ENCODE assay signal across 1 cellular context in genomic region chr2:230738924-230739323, GRCh38.
TF ChIP-seq lines count a peak whose summit lies in the region.

No MANE protein-coding gene starts in this region.

TF ChIP-seq in HepG2, 621 proteins besides CTCF, POLR2A, EP300 and RAD21 (continued from another document and continues in another):
- TF ChIP-seq HINFP (CRISPR knock-in tag; IDR thresholded peaks at IDR 0.05; ENCODE audit: low read depth) (no peak), THAP7 (CRISPR knock-in tag; IDR thresholded peaks at IDR 0.05) (no peak), ZNF770 (CRISPR knock-in tag; IDR thresholded peaks at IDR 0.05) (no peak), ZNF44 (CRISPR knock-in tag; IDR thresholded peaks at IDR 0.05) (no peak), ZNF30 (CRISPR knock-in tag; IDR thresholded peaks at IDR 0.05) (no peak), ZNF337 (CRISPR knock-in tag; IDR thresholded peaks at IDR 0.05; ENCODE audit: borderline replicate concordance, low read depth) (no peak), PHF8 (CRISPR knock-in tag; IDR thresholded peaks at IDR 0.05) (no peak), KLF11 (CRISPR knock-in tag; IDR thresholded peaks at IDR 0.05) (no peak), TBX3 (IDR thresholded peaks at IDR 0.05; ENCODE audit: borderline replicate concordance) (peak; percentile 96), ZNF343 (CRISPR knock-in tag; IDR thresholded peaks at IDR 0.05) (no peak), TRIM24 (CRISPR knock-in tag; IDR thresholded peaks at IDR 0.05) (no peak), ELF3 (CRISPR knock-in tag; IDR thresholded peaks at IDR 0.05) (peak; percentile 89), TAF1 (CRISPR knock-in tag; IDR thresholded peaks at IDR 0.05) (no peak), KLF9 (CRISPR knock-in tag; IDR thresholded peaks at IDR 0.05; ENCODE audit: low read depth) (peak; percentile 70; the same call in 1 of the 2 replicates), GLI4 (CRISPR knock-in tag; IDR thresholded peaks at IDR 0.05; ENCODE audit: borderline replicate concordance) (no peak), SP1 (IDR thresholded peaks at IDR 0.05) (no peak), SP1 (CRISPR knock-in tag; IDR thresholded peaks at IDR 0.05) (no peak), MIER3 (CRISPR knock-in tag; IDR thresholded peaks at IDR 0.05; ENCODE audit: borderline replicate concordance) (peak; percentile 83; the same call in 1 of the 2 replicates), ZBTB14 (CRISPR knock-in tag; IDR thresholded peaks at IDR 0.05) (no peak), NFIB (CRISPR knock-in tag; IDR thresholded peaks at IDR 0.05; ENCODE audit: borderline replicate concordance) (no peak), SRSF9 (IDR thresholded peaks at IDR 0.05; ENCODE audit: borderline replicate concordance, insufficient read depth, low read depth, low read length, poor library complexity, severe bottlenecking) (no peak), HHEX (CRISPR knock-in tag; IDR thresholded peaks at IDR 0.05) (peak; percentile 98), PRPF4 (IDR thresholded peaks at IDR 0.05; ENCODE audit: low read depth, low read length, poor library complexity, severe bottlenecking) (no peak), NFKBIZ (CRISPR knock-in tag; IDR thresholded peaks at IDR 0.05) (peak; percentile 70; the same call in 1 of the 2 replicates), NONO (IDR thresholded peaks at IDR 0.05) (no peak), NONO (CRISPR knock-in tag; conservative IDR thresholded peaks at IDR 0.05) (no peak), MAF1 (CRISPR knock-in tag; IDR thresholded peaks at IDR 0.05; ENCODE audit: borderline replicate concordance) (no peak), ZNF672 (CRISPR knock-in tag; IDR thresholded peaks at IDR 0.05) (no peak), ZKSCAN1 (IDR thresholded peaks at IDR 0.05; ENCODE audit: low read length) (no peak), RBM22 (optimal IDR thresholded peaks at IDR 0.05; ENCODE audit: low read length) (no peak), ZNF281 (CRISPR knock-in tag; IDR thresholded peaks at IDR 0.05; ENCODE audit: borderline replicate concordance) (peak; percentile 29; the same call in 1 of the 2 replicates)
- TF ChIP-seq, protein P1, sequence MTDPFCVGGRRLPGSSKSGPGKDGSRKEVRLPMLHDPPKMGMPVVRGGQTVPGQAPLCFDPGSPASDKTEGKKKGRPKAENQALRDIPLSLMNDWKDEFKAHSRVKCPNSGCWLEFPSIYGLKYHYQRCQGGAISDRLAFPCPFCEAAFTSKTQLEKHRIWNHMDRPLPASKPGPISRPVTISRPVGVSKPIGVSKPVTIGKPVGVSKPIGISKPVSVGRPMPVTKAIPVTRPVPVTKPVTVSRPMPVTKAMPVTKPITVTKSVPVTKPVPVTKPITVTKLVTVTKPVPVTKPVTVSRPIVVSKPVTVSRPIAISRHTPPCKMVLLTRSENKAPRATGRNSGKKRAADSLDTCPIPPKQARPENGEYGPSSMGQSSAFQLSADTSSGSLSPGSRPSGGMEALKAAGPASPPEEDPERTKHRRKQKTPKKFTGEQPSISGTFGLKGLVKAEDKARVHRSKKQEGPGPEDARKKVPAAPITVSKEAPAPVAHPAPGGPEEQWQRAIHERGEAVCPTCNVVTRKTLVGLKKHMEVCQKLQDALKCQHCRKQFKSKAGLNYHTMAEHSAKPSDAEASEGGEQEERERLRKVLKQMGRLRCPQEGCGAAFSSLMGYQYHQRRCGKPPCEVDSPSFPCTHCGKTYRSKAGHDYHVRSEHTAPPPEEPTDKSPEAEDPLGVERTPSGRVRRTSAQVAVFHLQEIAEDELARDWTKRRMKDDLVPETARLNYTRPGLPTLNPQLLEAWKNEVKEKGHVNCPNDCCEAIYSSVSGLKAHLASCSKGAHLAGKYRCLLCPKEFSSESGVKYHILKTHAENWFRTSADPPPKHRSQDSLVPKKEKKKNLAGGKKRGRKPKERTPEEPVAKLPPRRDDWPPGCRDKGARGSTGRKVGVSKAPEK (CRISPR knock-in tag; IDR thresholded peaks at IDR 0.05; ENCODE audit: borderline replicate concordance) = 0 out of 2 replicates have a peak, but pooled peaks have one; percentile 15
- TF ChIP-seq, protein P2, sequence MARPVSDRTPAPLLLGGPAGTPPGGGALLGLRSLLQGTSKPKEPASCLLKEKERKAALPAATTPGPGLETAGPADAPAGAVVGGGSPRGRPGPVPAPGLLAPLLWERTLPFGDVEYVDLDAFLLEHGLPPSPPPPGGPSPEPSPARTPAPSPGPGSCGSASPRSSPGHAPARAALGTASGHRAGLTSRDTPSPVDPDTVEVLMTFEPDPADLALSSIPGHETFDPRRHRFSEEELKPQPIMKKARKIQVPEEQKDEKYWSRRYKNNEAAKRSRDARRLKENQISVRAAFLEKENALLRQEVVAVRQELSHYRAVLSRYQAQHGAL (CRISPR knock-in tag; IDR thresholded peaks at IDR 0.05; ENCODE audit: not compliant biosample characterization) = no peak
- TF ChIP-seq, protein P3, sequence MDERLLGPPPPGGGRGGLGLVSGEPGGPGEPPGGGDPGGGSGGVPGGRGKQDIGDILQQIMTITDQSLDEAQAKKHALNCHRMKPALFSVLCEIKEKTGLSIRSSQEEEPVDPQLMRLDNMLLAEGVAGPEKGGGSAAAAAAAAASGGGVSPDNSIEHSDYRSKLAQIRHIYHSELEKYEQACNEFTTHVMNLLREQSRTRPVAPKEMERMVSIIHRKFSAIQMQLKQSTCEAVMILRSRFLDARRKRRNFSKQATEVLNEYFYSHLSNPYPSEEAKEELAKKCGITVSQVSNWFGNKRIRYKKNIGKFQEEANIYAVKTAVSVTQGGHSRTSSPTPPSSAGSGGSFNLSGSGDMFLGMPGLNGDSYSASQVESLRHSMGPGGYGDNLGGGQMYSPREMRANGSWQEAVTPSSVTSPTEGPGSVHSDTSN (CRISPR knock-in tag; IDR thresholded peaks at IDR 0.05) = 0 out of 2 replicates have a peak, but pooled peaks have one; percentile 51
- TF ChIP-seq, protein P4, sequence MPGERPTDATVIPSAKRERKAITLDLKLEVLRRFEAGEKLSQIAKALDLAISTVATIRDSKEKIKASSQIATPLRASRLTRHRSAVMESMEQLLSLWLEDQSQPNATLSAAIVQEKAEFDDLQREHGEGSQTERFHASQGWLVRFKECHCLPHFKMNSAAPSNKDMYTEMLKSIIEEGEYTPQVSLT (CRISPR knock-in tag; IDR thresholded peaks at IDR 0.05; ENCODE audit: borderline replicate concordance, low read depth) = no peak
- TF ChIP-seq, protein P5, sequence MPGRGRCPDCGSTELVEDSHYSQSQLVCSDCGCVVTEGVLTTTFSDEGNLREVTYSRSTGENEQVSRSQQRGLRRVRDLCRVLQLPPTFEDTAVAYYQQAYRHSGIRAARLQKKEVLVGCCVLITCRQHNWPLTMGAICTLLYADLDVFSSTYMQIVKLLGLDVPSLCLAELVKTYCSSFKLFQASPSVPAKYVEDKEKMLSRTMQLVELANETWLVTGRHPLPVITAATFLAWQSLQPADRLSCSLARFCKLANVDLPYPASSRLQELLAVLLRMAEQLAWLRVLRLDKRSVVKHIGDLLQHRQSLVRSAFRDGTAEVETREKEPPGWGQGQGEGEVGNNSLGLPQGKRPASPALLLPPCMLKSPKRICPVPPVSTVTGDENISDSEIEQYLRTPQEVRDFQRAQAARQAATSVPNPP (CRISPR knock-in tag; IDR thresholded peaks at IDR 0.05) = no peak
- TF ChIP-seq, protein P6, sequence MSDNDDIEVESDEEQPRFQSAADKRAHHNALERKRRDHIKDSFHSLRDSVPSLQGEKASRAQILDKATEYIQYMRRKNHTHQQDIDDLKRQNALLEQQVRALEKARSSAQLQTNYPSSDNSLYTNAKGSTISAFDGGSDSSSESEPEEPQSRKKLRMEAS (IDR thresholded peaks at IDR 0.05) = peak; percentile 42; the same call in 1 of the 2 replicates
- TF ChIP-seq, protein P7, sequence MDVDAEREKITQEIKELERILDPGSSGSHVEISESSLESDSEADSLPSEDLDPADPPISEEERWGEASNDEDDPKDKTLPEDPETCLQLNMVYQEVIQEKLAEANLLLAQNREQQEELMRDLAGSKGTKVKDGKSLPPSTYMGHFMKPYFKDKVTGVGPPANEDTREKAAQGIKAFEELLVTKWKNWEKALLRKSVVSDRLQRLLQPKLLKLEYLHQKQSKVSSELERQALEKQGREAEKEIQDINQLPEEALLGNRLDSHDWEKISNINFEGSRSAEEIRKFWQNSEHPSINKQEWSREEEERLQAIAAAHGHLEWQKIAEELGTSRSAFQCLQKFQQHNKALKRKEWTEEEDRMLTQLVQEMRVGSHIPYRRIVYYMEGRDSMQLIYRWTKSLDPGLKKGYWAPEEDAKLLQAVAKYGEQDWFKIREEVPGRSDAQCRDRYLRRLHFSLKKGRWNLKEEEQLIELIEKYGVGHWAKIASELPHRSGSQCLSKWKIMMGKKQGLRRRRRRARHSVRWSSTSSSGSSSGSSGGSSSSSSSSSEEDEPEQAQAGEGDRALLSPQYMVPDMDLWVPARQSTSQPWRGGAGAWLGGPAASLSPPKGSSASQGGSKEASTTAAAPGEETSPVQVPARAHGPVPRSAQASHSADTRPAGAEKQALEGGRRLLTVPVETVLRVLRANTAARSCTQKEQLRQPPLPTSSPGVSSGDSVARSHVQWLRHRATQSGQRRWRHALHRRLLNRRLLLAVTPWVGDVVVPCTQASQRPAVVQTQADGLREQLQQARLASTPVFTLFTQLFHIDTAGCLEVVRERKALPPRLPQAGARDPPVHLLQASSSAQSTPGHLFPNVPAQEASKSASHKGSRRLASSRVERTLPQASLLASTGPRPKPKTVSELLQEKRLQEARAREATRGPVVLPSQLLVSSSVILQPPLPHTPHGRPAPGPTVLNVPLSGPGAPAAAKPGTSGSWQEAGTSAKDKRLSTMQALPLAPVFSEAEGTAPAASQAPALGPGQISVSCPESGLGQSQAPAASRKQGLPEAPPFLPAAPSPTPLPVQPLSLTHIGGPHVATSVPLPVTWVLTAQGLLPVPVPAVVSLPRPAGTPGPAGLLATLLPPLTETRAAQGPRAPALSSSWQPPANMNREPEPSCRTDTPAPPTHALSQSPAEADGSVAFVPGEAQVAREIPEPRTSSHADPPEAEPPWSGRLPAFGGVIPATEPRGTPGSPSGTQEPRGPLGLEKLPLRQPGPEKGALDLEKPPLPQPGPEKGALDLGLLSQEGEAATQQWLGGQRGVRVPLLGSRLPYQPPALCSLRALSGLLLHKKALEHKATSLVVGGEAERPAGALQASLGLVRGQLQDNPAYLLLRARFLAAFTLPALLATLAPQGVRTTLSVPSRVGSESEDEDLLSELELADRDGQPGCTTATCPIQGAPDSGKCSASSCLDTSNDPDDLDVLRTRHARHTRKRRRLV (CRISPR knock-in tag; IDR thresholded peaks at IDR 0.05) = no peak
